Comparison of ENCODE assay signal across 8 cellular contexts in the genomic region with DNA sequence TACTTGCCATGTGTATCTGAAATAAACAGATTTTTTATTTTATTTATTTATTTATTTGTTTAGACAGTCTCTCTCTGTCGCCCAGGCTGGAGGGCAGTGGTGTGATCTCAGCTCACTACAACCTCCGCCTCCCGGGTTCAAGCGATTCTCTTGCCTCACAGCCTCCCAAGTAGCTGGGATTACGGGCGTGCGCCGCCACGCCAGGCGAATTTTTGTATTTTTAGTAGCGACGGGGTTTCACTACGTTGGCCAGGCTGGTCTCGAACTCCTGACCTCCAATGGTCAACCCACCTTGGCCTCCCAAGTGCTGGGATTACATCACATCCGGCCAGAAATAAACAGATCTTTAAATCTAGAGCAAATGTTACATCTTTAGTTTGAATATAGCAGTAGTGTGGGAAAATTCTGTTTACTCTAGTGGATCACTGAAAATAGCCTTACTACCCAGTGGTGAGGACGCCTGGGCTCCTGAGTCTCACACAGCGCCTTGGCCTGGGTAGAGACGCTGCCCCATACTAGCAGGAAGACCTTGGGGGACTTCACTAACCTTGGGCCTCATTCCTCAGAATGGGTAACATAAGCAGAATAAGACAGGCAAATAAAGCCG. TPM values are rescaled to one million over a fixed set of nuclear protein-coding genes. Genes with fewer than 3 reads are reported as not detected.
DNase-seq lines count a peak whose midpoint lies in the region; ATAC-seq and TF ChIP-seq lines count a peak whose summit lies in the region.

No MANE protein-coding gene starts in this region.

- no peaks in the 10 kb centered on the region for H3K27me3 Mint-ChIP-seq in H9 (ENCODE audit: low read depth)

- peaks cover 1% of the 10 kb centered on the region for H3K36me3 ChIP-seq in fibroblast of lung (ENCODE audit: control insufficient read depth, insufficient read depth, low read length)

- H3K27ac ChIP-seq in H9 (ENCODE audit: insufficient read length, low read depth, low read length) (peak overlapping the region; percentile 98), VCaP (peak overlapping the region; percentile 100), fibroblast of lung (ENCODE audit: insufficient read depth, low read length) (peak overlapping the region; percentile 99)

- no peak overlapping the region for H4K5ac ChIP-seq in H9 (ENCODE audit: insufficient read length, low read depth, low read length)

- H3K79me2 ChIP-seq in H9 (ENCODE audit: insufficient read depth, low read length) (peaks cover 40% of the 10 kb centered on the region), fibroblast of lung (ENCODE audit: control insufficient read depth, insufficient read depth, low read length) (peaks cover 64% of the 10 kb centered on the region)

- H2BK120ac ChIP-seq in H9 (ENCODE audit: low read depth, low read length, poor library complexity, severe bottlenecking), result no peak overlapping the region

- no peak overlapping the region for H3K23ac ChIP-seq in H9 (ENCODE audit: insufficient read length, low read depth, low read length)

- peak overlapping the region; percentile 50 for H3K4me2 ChIP-seq in H9 (ENCODE audit: insufficient read depth, insufficient read length, low read length)
- H3K4me2 ChIP-seq in fibroblast of lung (ENCODE audit: extremely low read depth, insufficient read depth, low read length), result peak overlapping the region; percentile 70

- no peak overlapping the region for H4K91ac ChIP-seq in H9 (ENCODE audit: insufficient read length, low read depth, low read length)

- DNase-seq in AG09309 (ENCODE audit: low read depth), result no peak
- DNase-seq in H9, result no peak
- peak; percentile 7 to 51 for DNase-seq in fibroblast of lung (ENCODE audit: low read depth in 2 of 2)
- peak; percentile 41 for DNase-seq in pons (ENCODE audit: low spot score)
- no peak for DNase-seq in AG08396 (ENCODE audit: low spot score)
- DNase-seq in NCI-H2107 (lab: John Stamatoyannopoulos, UW), result no peak

- no peak overlapping the region for H3K56ac ChIP-seq in H9 (ENCODE audit: insufficient read length, low read depth, low read length)

- no peaks in the 10 kb centered on the region for H3K27me3 ChIP-seq in H9 (ENCODE audit: insufficient read depth, low read length)
- H3K27me3 ChIP-seq in fibroblast of lung (ENCODE audit: control insufficient read depth, insufficient read depth, low read length), result no peaks in the 10 kb centered on the region

- H4K8ac ChIP-seq in H9 (replicated peaks; ENCODE audit: insufficient read length, low read depth, low read length), result no peak overlapping the region

- no CpG with 5 or more reads among the region's 19 CpGs for WGBS in H9 (ENCODE audit: extremely low coverage, insufficient read length, low lambda C conversion rate)

- H3K79me1 ChIP-seq in H9 (ENCODE audit: insufficient read depth, low read depth, low read length, poor library complexity, severe bottlenecking), result peaks cover 5% of the 10 kb centered on the region

- no peak overlapping the region for H3T11ph ChIP-seq in H9 (ENCODE audit: low read length)

- peaks cover 24 to 27% of the 10 kb centered on the region in 2 experiments for H3K4me1 Mint-ChIP-seq in H9

- no peak overlapping the region for H2AK5ac ChIP-seq in H9 (ENCODE audit: insufficient read length, low read length)

- H3K4me3 Mint-ChIP-seq in H9, result peak overlapping the region; percentile 97 to 99

- TF ChIP-seq CTCF in AG09309 (IDR thresholded peaks at IDR 0.05; ENCODE audit: control insufficient read depth, insufficient read depth, low read depth, low read length, missing control alignments) (no peak), H9 (conservative IDR thresholded peaks at IDR 0.05) (no peak), VCaP (conservative IDR thresholded peaks at IDR 0.05) (no peak), fibroblast of lung (conservative IDR thresholded peaks at IDR 0.05 in 1 of 2, IDR thresholded peaks at IDR 0.05 in 1 of 2; ENCODE audit: low read depth in 1 of 2, low read length in 2 of 2) (no peak)

- no peak overlapping the region for H2BK15ac ChIP-seq in H9 (ENCODE audit: low read depth, low read length)

- H2AFZ ChIP-seq in H9 (ENCODE audit: low read length), result no peak overlapping the region
- no peak overlapping the region for H2AFZ ChIP-seq in fibroblast of lung (ENCODE audit: low read length)

- no peak for ATAC-seq in HG03469 (IDR thresholded peaks at IDR 0.05; ENCODE audit: unreplicated experiment)

- H3K23me2 ChIP-seq in H9 (ENCODE audit: insufficient read length, low read depth, low read length, poor library complexity, severe bottlenecking), result no peaks in the 10 kb centered on the region

- no peak overlapping the region for H2BK5ac ChIP-seq in H9 (ENCODE audit: insufficient read length, low read length)

- H2BK20ac ChIP-seq in H9 (ENCODE audit: low read depth, low read length, poor library complexity, severe bottlenecking), result no peak overlapping the region

- H3K18ac ChIP-seq in H9 (ENCODE audit: insufficient read length, low read depth, low read length), result peak overlapping the region; percentile 56

- peak overlapping the region; percentile 0; the same call in 1 of the 2 replicates for H3K14ac ChIP-seq in H9 (ENCODE audit: insufficient read depth, low read length)

- H3K4me3 ChIP-seq in AG09309 (ENCODE audit: control insufficient read depth, low read depth, low read length) (peak overlapping the region; percentile 76), fibroblast of lung (replicated peaks in 1 of 4; ENCODE audit: control extremely low read depth in 1 of 4, insufficient read depth in 1 of 4, low read depth in 3 of 4, low read length in 4 of 4) (peak overlapping the region; percentile 65 to 97 (median 78))

- peak overlapping the region; percentile 81 for H3K9ac ChIP-seq in H9 (ENCODE audit: extremely low read depth, insufficient read length, low read length)
- H3K9ac ChIP-seq in fibroblast of lung (ENCODE audit: insufficient read depth, low read length), result peak overlapping the region; percentile 98

- H3K9me3 ChIP-seq in H9 (ENCODE audit: control insufficient read depth, low read depth, low read length), result no peaks in the 10 kb centered on the region
- H3K9me3 ChIP-seq in fibroblast of lung (ENCODE audit: control insufficient read depth, insufficient read depth, low read depth, low read length), result no peaks in the 10 kb centered on the region

- peaks cover 31 to 62% (median 45%) of the 10 kb centered on the region in 3 experiments for H3K36me3 Mint-ChIP-seq in H9 (ENCODE audit: insufficient read depth in 1 of 3, low read depth in 3 of 3)

- H3K9me3 Mint-ChIP-seq in H9, result no peaks in the 10 kb centered on the region; a peak in 2 of 5 replicates

- H3K4me1 ChIP-seq in H9 (ENCODE audit: insufficient read depth, low read length) (no peaks in the 10 kb centered on the region), fibroblast of lung (ENCODE audit: control insufficient read depth, extremely low read depth, insufficient read depth, low read length) (peaks cover 7% of the 10 kb centered on the region)

- H2BK12ac ChIP-seq in H9 (ENCODE audit: insufficient read length, low read depth, low read length), result no peak overlapping the region

- no peaks in the 10 kb centered on the region for H4K20me1 ChIP-seq in H9 (ENCODE audit: control insufficient read depth, insufficient read depth, insufficient read length)
- H4K20me1 ChIP-seq in fibroblast of lung (ENCODE audit: control insufficient read depth, extremely low read depth, insufficient read depth, low read length), result peaks cover 7% of the 10 kb centered on the region

- H3K4ac ChIP-seq in H9 (ENCODE audit: low read depth, low read length), result no peak overlapping the region

- H3K27ac Mint-ChIP-seq in H9, result peak overlapping the region; percentile 95 to 100 (median 100)

RNA-seq across cellular contexts. Expression of a gene that starts 0.7 kb away (rescaled TPM):
- total RNA-seq in H9 (2021) (161 and 162 TPM in 2 replicates), fibroblast of lung (64.4 and 65.2 TPM in 2 replicates)
- polyA plus RNA-seq in fibroblast of lung, result 15.6 and 18.1 TPM in 2 replicates
- 44.1 and 54.1 TPM in 2 replicates for polyA plus RNA-seq in fibroblast of lung (2012)
- polyA minus RNA-seq in fibroblast of lung (ENCODE audit: low replicate concordance), result 10.8 and 16.4 TPM in 2 replicates

RNA-seq across cellular contexts. Expression of a gene that starts 1.6 kb away (rescaled TPM):
- total RNA-seq in H9 (2021) (319 and 329 TPM in 2 replicates), fibroblast of lung (95.5 and 131 TPM in 2 replicates)
- 85.0 and 114 TPM in 2 replicates for polyA plus RNA-seq in fibroblast of lung
- 108 and 136 TPM in 2 replicates for polyA plus RNA-seq in fibroblast of lung (2012)
- polyA minus RNA-seq in fibroblast of lung (ENCODE audit: low replicate concordance), result 292 and 329 TPM in 2 replicates

RNA-seq across cellular contexts. Expression of a gene that starts 47.3 kb away (rescaled TPM):
- total RNA-seq in H9 (2021) (35.3 and 37.9 TPM in 2 replicates), fibroblast of lung (11.0 and 14.7 TPM in 2 replicates)
- 23.6 and 32.5 TPM in 2 replicates for polyA plus RNA-seq in fibroblast of lung
- 13.7 and 25.3 TPM in 2 replicates for polyA plus RNA-seq in fibroblast of lung (2012)
- 10.1 and 15.1 TPM in 2 replicates for polyA minus RNA-seq in fibroblast of lung (ENCODE audit: low replicate concordance)

RNA-seq across cellular contexts. Expression of a gene that starts 49.7 kb away (rescaled TPM):
- 3.4 and 3.7 TPM in 2 replicates for total RNA-seq in H9 (2021)
- 2.1 and 2.3 TPM in 2 replicates for total RNA-seq in fibroblast of lung
- 1.7 and 2.1 TPM in 2 replicates for polyA plus RNA-seq in fibroblast of lung
- polyA plus RNA-seq in fibroblast of lung (2012), result 1.0 TPM in 2 replicates
- not detected in 2 replicates for polyA minus RNA-seq in fibroblast of lung (ENCODE audit: low replicate concordance)

Comparison
In these comparisons a context has a peak if more than half of its experiments do, and no peak if none do; other contexts are left out.
1. DNase-seq: peak in fibroblast of lung (2 of 2) and pons (single experiment); none in AG09309 (single experiment), H9 (single experiment), AG08396 (single experiment) and NCI-H2107 (single experiment).
2. Peak in every context shown above with its lines, with median percentiles within 50 percentile points of each other: H3K27ac ChIP-seq.